ENCODE assay signal across 19 cellular contexts in genomic region chr13:83906240-83906820, GRCh38. TPM values are rescaled to one million over a fixed set of nuclear protein-coding genes. Genes with fewer than 3 reads are reported as not detected.
DNase-seq lines count a peak whose midpoint lies in the region; ATAC-seq, FAIRE-seq and TF ChIP-seq lines count a peak whose summit lies in the region.
"Had no signal": no experiment of that assay in that cellular context is flagged by ENCODE, and none has a peak within 500 bp of the region (broad histone marks: within the 10 kb centered on the region; RNA-seq: fewer than 3 reads in every experiment).

No MANE protein-coding gene starts in this region.

- H4K91ac ChIP-seq in H1 (replicated peaks; ENCODE audit: insufficient read length, low read length) = no peak overlapping the region

- no peak overlapping the region for H3K23ac ChIP-seq in H1 (ENCODE audit: insufficient read length)

- peaks cover 0 to 5% of the 10 kb centered on the region in 2 donors for H3K9me3 Mint-ChIP-seq in activated T-cell treated with anti-CD3 and anti-CD28 coated beads, Interleukin-2, amount 50 U/mL, for 72 hours
- H3K9me3 Mint-ChIP-seq in activated T-cell treated with anti-CD3 and anti-CD28 coated beads, Interleukin-2, amount 50 U/mL, for 24 hours = peaks cover 2% of the 10 kb centered on the region
- H3K9me3 Mint-ChIP-seq: H9 had no signal

- H3K79me2 ChIP-seq in H1 (ENCODE audit: control insufficient read depth in 1 of 2, insufficient read depth in 2 of 2, low read length in 2 of 2) = no peaks in the 10 kb centered on the region

- H3K79me1 ChIP-seq in H1 (ENCODE audit: low read depth, low read length) = no peaks in the 10 kb centered on the region

- intact Hi-C loops in upper lobe of right lung (cut with DNase I) = no loop called here
- intact Hi-C loops in mucosa of descending colon (cut with DNase I, micrococcal nuclease) = no loop called here

- POLR2A ChIA-PET in H1 (lab: Charles Lee; ENCODE audit: partially characterized antibody) = no interaction called here

- TF ChIP-seq EP300 in H1 (IDR thresholded peaks at IDR 0.05; ENCODE audit: borderline replicate concordance in 1 of 2, low read depth in 2 of 2, low read length in 2 of 2) = no peak

- no peak overlapping the region for H3K18ac ChIP-seq in H1 (ENCODE audit: extremely low read depth, low read length)

- H3K4ac ChIP-seq in H1 (replicated peaks; ENCODE audit: insufficient read length, low read depth, low read length) = no peak overlapping the region

- TF ChIP-seq POLR2A in H1 (IDR thresholded peaks at IDR 0.05; ENCODE audit: control extremely low read depth in 1 of 2, low read depth in 2 of 2, low read length in 2 of 2) = no peak

- no peak overlapping the region for H3K9ac ChIP-seq in H1 (replicated peaks in 1 of 4; ENCODE audit: extremely low read depth in 1 of 4, low read depth in 3 of 4, low read length in 3 of 4)
- H3K9ac ChIP-seq: BLaER1 had no signal

- H2AK5ac ChIP-seq in H1 (ENCODE audit: low read depth, low read length) = no peak overlapping the region

- H3K9me3 ChIP-seq in H1 (ENCODE audit: insufficient read depth in 2 of 2, low read depth in 1 of 2, low read length in 1 of 2) (no peaks in the 10 kb centered on the region), upper lobe of right lung (no peaks in the 10 kb centered on the region), mucosa of descending colon (peaks cover 29% of the 10 kb centered on the region)
- H3K9me3 ChIP-seq: BLaER1 had no signal

- no peak overlapping the region for H2BK20ac ChIP-seq in H1 (ENCODE audit: low read length)

- no peaks in the 10 kb centered on the region for H4K20me1 ChIP-seq in H1 (replicated peaks in 1 of 2; ENCODE audit: control insufficient read depth in 1 of 2, insufficient read depth in 2 of 2, low read length in 2 of 2)
- H4K20me1 ChIP-seq: BLaER1 had no signal

- H3K27ac Mint-ChIP-seq in activated T-cell treated with anti-CD3 and anti-CD28 coated beads, Interleukin-2, amount 50 U/mL, for 72 hours = peak overlapping the region; percentile 38
- H3K27ac Mint-ChIP-seq in activated T-cell treated with anti-CD3 and anti-CD28 coated beads, Interleukin-2, amount 50 U/mL, for 24 hours = no peak overlapping the region
- H3K27ac Mint-ChIP-seq: CD14-positive monocyte; CD4-positive, alpha-beta memory T cell; H9; IgD-negative memory B cell had no signal

- CTCF ChIA-PET in H1 (lab: Charles Lee; ENCODE audit: partially characterized antibody) = no interaction called here

- H3K27me3 ChIP-seq in H1 (replicated peaks in 1 of 4; ENCODE audit: control insufficient read depth in 3 of 4, extremely low read depth in 1 of 4, insufficient read depth in 3 of 4, low read length in 3 of 4) (no peaks in the 10 kb centered on the region), upper lobe of right lung (no peaks in the 10 kb centered on the region)
- H3K27me3 ChIP-seq: BLaER1 had no signal

- H3K4me3 Mint-ChIP-seq in activated T-cell treated with anti-CD3 and anti-CD28 coated beads, Interleukin-2, amount 50 U/mL, for 72 hours = no peak overlapping the region
- H3K4me3 Mint-ChIP-seq in activated T-cell treated with anti-CD3 and anti-CD28 coated beads, Interleukin-2, amount 50 U/mL, for 24 hours = no peak overlapping the region
- H3K4me3 Mint-ChIP-seq: CD14-positive monocyte; CD4-positive, alpha-beta memory T cell; H9; IgD-negative memory B cell had no signal

- no peak overlapping the region for H2BK12ac ChIP-seq in H1 (ENCODE audit: low read depth, low read length)

- H3K36me3 Mint-ChIP-seq in activated T-cell treated with anti-CD3 and anti-CD28 coated beads, Interleukin-2, amount 50 U/mL, for 72 hours (ENCODE audit: insufficient read depth in 2 of 2) = no peaks in the 10 kb centered on the region
- H3K36me3 Mint-ChIP-seq in activated T-cell treated with anti-CD3 and anti-CD28 coated beads, Interleukin-2, amount 50 U/mL, for 24 hours (ENCODE audit: low read depth) = no peaks in the 10 kb centered on the region
- H3K36me3 Mint-ChIP-seq: CD14-positive monocyte; CD4-positive, alpha-beta memory T cell; IgD-negative memory B cell had no signal

- H3K27ac ChIP-seq in H1 (ENCODE audit: low read depth, low read length) = no peak overlapping the region
- H3K27ac ChIP-seq in upper lobe of right lung = no peak overlapping the region
- H3K27ac ChIP-seq: 22Rv1, BLaER1 had no signal

- 0 out of 7 replicates have a peak, but pooled peaks cover 0 to 3% (median 0%) of the 10 kb centered on the region in 4 experiments for H3K4me1 ChIP-seq in H1 (replicated peaks in 1 of 4; ENCODE audit: control insufficient read depth in 3 of 4, insufficient read depth in 4 of 4, low read length in 3 of 4)
- no peaks in the 10 kb centered on the region for H3K4me1 ChIP-seq in upper lobe of right lung
- no peaks in the 10 kb centered on the region for H3K4me1 ChIP-seq in mucosa of descending colon (ENCODE audit: low read depth)
- H3K4me1 ChIP-seq: BLaER1 had no signal

- H3K4me3 ChIP-seq in H1 (ENCODE audit: extremely low read depth in 1 of 4, insufficient read depth in 2 of 4, low read depth in 3 of 4, low read length in 4 of 4) (no peak overlapping the region), upper lobe of right lung (no peak overlapping the region), mucosa of descending colon (no peak overlapping the region)
- H3K4me3 ChIP-seq: BLaER1, GM12878 had no signal

- no peaks in the 10 kb centered on the region for H3K4me1 Mint-ChIP-seq in activated T-cell treated with anti-CD3 and anti-CD28 coated beads, Interleukin-2, amount 50 U/mL, for 72 hours (ENCODE audit: low read depth)
- no peaks in the 10 kb centered on the region for H3K4me1 Mint-ChIP-seq in activated T-cell treated with anti-CD3 and anti-CD28 coated beads, Interleukin-2, amount 50 U/mL, for 24 hours (ENCODE audit: low read depth)
- H3K4me1 Mint-ChIP-seq: CD14-positive monocyte; CD4-positive, alpha-beta memory T cell; H9; IgD-negative memory B cell had no signal

- H3K14ac ChIP-seq in H1 (ENCODE audit: insufficient read length) = no peak overlapping the region

- TF ChIP-seq CTCF in H1 (IDR thresholded peaks at IDR 0.05; ENCODE audit: control extremely low read depth in 1 of 3, insufficient read depth in 1 of 3, low read depth in 1 of 3, low read length in 3 of 3) (no peak), upper lobe of right lung (IDR thresholded peaks at IDR 0.05) (no peak), mucosa of descending colon (IDR thresholded peaks at IDR 0.05) (no peak)

- H3K36me3 ChIP-seq in H1 (ENCODE audit: control insufficient read depth in 2 of 4, insufficient read depth in 4 of 4, low read length in 3 of 4) (no peaks in the 10 kb centered on the region), upper lobe of right lung (no peaks in the 10 kb centered on the region), mucosa of descending colon (ENCODE audit: low read depth) (no peaks in the 10 kb centered on the region)
- H3K36me3 ChIP-seq: BLaER1 had no signal

- H2BK120ac ChIP-seq in H1 (replicated peaks; ENCODE audit: low read depth, low read length) = no peak overlapping the region

- no peak for ATAC-seq in activated T-cell treated with anti-CD3 and anti-CD28 coated beads, Interleukin-2, amount 50 U/mL, for 72 hours (replicated peaks in 1 of 2)
- ATAC-seq in upper lobe of right lung (peak; percentile 23), mucosa of descending colon (no peak), esophagus mucosa (no peak)
- ATAC-seq: HepG2 had no signal

- H2BK15ac ChIP-seq in H1 (ENCODE audit: low read length) = no peak overlapping the region

- FAIRE-seq in H1 (lab: Jason Lieb, UNC) = no peak
- FAIRE-seq: GM12878, HepG2 had no signal

- no peak overlapping the region for H2BK5ac ChIP-seq in H1 (ENCODE audit: low read depth, low read length)

- no peak overlapping the region for H4K8ac ChIP-seq in H1 (ENCODE audit: extremely low read depth, insufficient read depth, low read length)

- H3K4me2 ChIP-seq in H1 (ENCODE audit: insufficient read depth in 1 of 2, low read depth in 2 of 2, low read length in 2 of 2) = no peak overlapping the region
- H3K4me2 ChIP-seq: BLaER1 had no signal

- no peak overlapping the region for H4K5ac ChIP-seq in H1 (ENCODE audit: insufficient read length, low read depth, low read length)

- DNase-seq in activated T-cell treated with anti-CD3 and anti-CD28 coated beads, Interleukin-2, amount 50 U/mL, for 72 hours = no peak
- no peak for DNase-seq in activated T-cell treated with anti-CD3 and anti-CD28 coated beads, Interleukin-2, amount 50 U/mL, for 24 hours
- DNase-seq in SHP77 (lab: John Stamatoyannopoulos, UW) (peak; percentile 92 to 93), H1 (ENCODE audit: low read depth in 1 of 2, low spot score in 2 of 2) (no peak), upper lobe of right lung (no peak), mucosa of descending colon (no peak)
- DNase-seq in activated CD4-positive, alpha-beta T cell treated with anti-CD3 and anti-CD28 coated beads for 4 hours = no peak
- DNase-seq: CD4-positive, alpha-beta memory T cell; DMS153; DMS79; GOT3; H9 had no signal

- H3K56ac ChIP-seq in H1 (replicated peaks; ENCODE audit: insufficient read length, low read depth, low read length) = no peak overlapping the region

- WGBS in H1 (ENCODE audit: extremely low coverage in 1 of 2, insufficient coverage in 1 of 2, insufficient read length in 1 of 2, insufficient replicate concordance in 2 of 2, low coverage in 1 of 2, low lambda C conversion rate in 2 of 2, missing lambda C conversion rate in 1 of 2), 2 experiments = 95% methylated on average over 21 of the region's 25 CpGs; no CpG with 5 or more reads in 1 of the 2 experiments

- H2AFZ ChIP-seq in H1 (ENCODE audit: low read length) = 0 out of 2 replicates have a peak overlapping the region, but pooled peaks have one; percentile 70

- TF ChIP-seq RAD21 in H1 (IDR thresholded peaks at IDR 0.05 in 1 of 2, conservative IDR thresholded peaks at IDR 0.05 in 1 of 2; ENCODE audit: low read depth in 2 of 2, low read length in 2 of 2) = no peak

- no peaks in the 10 kb centered on the region for H3K27me3 Mint-ChIP-seq in activated T-cell treated with anti-CD3 and anti-CD28 coated beads, Interleukin-2, amount 50 U/mL, for 72 hours (ENCODE audit: low read depth)
- no peaks in the 10 kb centered on the region for H3K27me3 Mint-ChIP-seq in activated T-cell treated with anti-CD3 and anti-CD28 coated beads, Interleukin-2, amount 50 U/mL, for 24 hours
- H3K27me3 Mint-ChIP-seq: CD4-positive, alpha-beta memory T cell; IgD-negative memory B cell had no signal

- H3K23me2 ChIP-seq in H1 (ENCODE audit: low read depth, low read length) = no peaks in the 10 kb centered on the region

RNA-seq across cellular contexts. Expression of gene SLITRK1, which starts 24.1 kb away (rescaled TPM):
- total RNA-seq in activated T-cell treated with anti-CD3 and anti-CD28 coated beads, Interleukin-2, amount 50 U/mL, for 72 hours = not detected
- total RNA-seq in H1 (2021; fragmentation: NEBNext Ultra II Directional; extraction: Animal tissue kit (Norgen Biotek cat#: 25700)) = 3.4 TPM in 2 replicates
- 3.1 and 4.2 TPM in 2 replicates for polyA plus RNA-seq in H1 (2011; rRNA removed)
- polyA plus RNA-seq in H1 (2011; cell fraction: cytosol; rRNA removed) = 3.0 TPM
- polyA plus RNA-seq in H1 (2011; cell fraction: nucleus; rRNA removed) = 4.6 TPM
- 3.3 to 5.9 TPM (median 4.4 TPM) in 4 replicates for polyA plus RNA-seq in H1 (2012, experiment 1 of 2)
- polyA plus RNA-seq in H1 (2012, experiment 2 of 2) = 1.1 TPM
- polyA plus RNA-seq in H1 (2013, experiment 1 of 2) = 4.4 TPM
- 3.6 TPM for polyA plus RNA-seq in H1 (2013, experiment 2 of 2)
- polyA minus RNA-seq in H1 (2011; rRNA and poly(A)+ RNA removed) = 11.9 and 14.2 TPM in 2 replicates
- 3.8 TPM for polyA minus RNA-seq in H1 (2011; cell fraction: cytosol; rRNA and poly(A)+ RNA removed)
- 15.0 TPM for polyA minus RNA-seq in H1 (2011; cell fraction: nucleus; rRNA and poly(A)+ RNA removed)
- total RNA-seq in upper lobe of right lung (not detected), mucosa of descending colon (under 1 TPM in 1 of 3 donors, not detected in 2; 0.06 TPM), esophagus mucosa (not detected)
- total RNA-seq: CD4-positive, alpha-beta memory T cell; HepG2 had no signal
- polyA plus RNA-seq: CD14-positive monocyte; CD4-positive, alpha-beta memory T cell; HepG2; IgD-negative memory B cell had no signal

Comparison
In these comparisons a context has a peak if more than half of its experiments do, and no peak if none do; other contexts are left out.
1. DNase-seq: peak in SHP77 (2 of 2); none in activated T-cell treated with anti-CD3 and anti-CD28 coated beads, Interleukin-2, amount 50 U/mL, for 72 hours (0 of 2), activated T-cell treated with anti-CD3 and anti-CD28 coated beads, Interleukin-2, amount 50 U/mL, for 24 hours (single experiment), H1 (0 of 2), upper lobe of right lung (single experiment), activated CD4-positive, alpha-beta T cell treated with anti-CD3 and anti-CD28 coated beads for 4 hours (0 of 2) and mucosa of descending colon (0 of 3).